Comparison of ENCODE assay signal across 16 cellular contexts in the genomic region with DNA sequence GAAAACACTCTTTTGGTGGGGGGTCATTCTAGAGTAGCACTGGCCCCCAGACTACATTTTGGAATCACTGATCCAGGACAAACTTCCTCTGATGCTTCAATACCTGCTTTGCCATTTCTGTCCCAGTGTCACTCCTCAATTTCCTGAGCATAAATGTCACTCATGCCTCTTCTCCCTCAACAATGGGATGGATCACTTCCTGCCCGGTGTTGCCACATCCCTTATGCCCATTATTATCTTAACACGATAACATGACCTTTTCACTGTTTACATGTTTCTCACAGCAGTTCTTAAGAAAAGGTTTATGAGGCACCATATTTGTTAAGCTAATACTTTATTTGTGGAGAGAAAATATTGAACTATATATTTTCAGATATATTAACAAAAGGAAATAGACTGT. TPM values are rescaled to one million over a fixed set of nuclear protein-coding genes. Genes with fewer than 3 reads are reported as not detected.
DNase-seq lines count a peak whose midpoint lies in the region; ATAC-seq lines count a peak whose summit lies in the region.
"Had no signal": no experiment of that assay in that cellular context is flagged by ENCODE, and none has a peak within 500 bp of the region (broad histone marks: within the 10 kb centered on the region; RNA-seq: fewer than 3 reads in every experiment).

No MANE protein-coding gene starts in this region.

- H3K9ac ChIP-seq in Karpas-422 (ENCODE audit: low read length): no peak overlapping the region

- H4K20me1 ChIP-seq in Karpas-422 (ENCODE audit: insufficient read depth, low read depth, low read length): no peaks in the 10 kb centered on the region

- H3K9me2 ChIP-seq in Karpas-422 (replicated peaks; ENCODE audit: insufficient read depth, low read length): no peaks in the 10 kb centered on the region

- H3K4me2 ChIP-seq in Karpas-422 (ENCODE audit: low read depth, low read length, poor library complexity, severe bottlenecking): no peak overlapping the region

- no peaks in the 10 kb centered on the region for H3K4me1 ChIP-seq in Karpas-422 (ENCODE audit: low read length)
- H3K4me1 ChIP-seq: HAP-1 had no signal

- no peak for ATAC-seq in HG03175 (IDR thresholded peaks at IDR 0.05; ENCODE audit: unreplicated experiment)
- ATAC-seq: CD8-positive, alpha-beta T cell had no signal

- no peaks in the 10 kb centered on the region for H3K9me3 ChIP-seq in Karpas-422 (ENCODE audit: low read length)
- H3K9me3 ChIP-seq: HAP-1 had no signal

- no peaks in the 10 kb centered on the region for H3K36me3 ChIP-seq in Karpas-422 (ENCODE audit: insufficient read depth, low read length)
- H3K36me3 ChIP-seq: HAP-1 had no signal

- no peak overlapping the region for H2AFZ ChIP-seq in Karpas-422 (ENCODE audit: low read length)

- H3K4me3 ChIP-seq in Karpas-422 (ENCODE audit: low read length): no peak overlapping the region
- H3K4me3 ChIP-seq: HAP-1 had no signal

- no peak overlapping the region for H3K27ac ChIP-seq in Karpas-422 (ENCODE audit: low read length)
- H3K27ac ChIP-seq: 22Rv1 had no signal

- peak; percentile 29 for DNase-seq in DMS153 (lab: John Stamatoyannopoulos, UW)
- DNase-seq in NCI-H2029 treated with DMSO at 0.1 percent for 48 hours (lab: John Stamatoyannopoulos, UW): peak; percentile 29
- DNase-seq in dermis blood vessel endothelial cell: peak; percentile 10
- peak; percentile 8 to 50 for DNase-seq in lung microvascular endothelial cell (ENCODE audit: low read depth in 2 of 2)
- no peak for DNase-seq in activated effector memory CD4-positive, alpha-beta T cell treated with Interleukin-2 at 50 U/mL for 16 hours
- no peak for DNase-seq in Karpas-422
- DNase-seq: CD8-positive, alpha-beta T cell; COR-L47; DMS79; KBM-7 had no signal

- no peaks in the 10 kb centered on the region for H3K27me3 ChIP-seq in Karpas-422 (ENCODE audit: low read length)

- H3K79me2 ChIP-seq in Karpas-422 (ENCODE audit: low read length): no peaks in the 10 kb centered on the region

RNA-seq across cellular contexts. Expression of a gene that starts 3.9 kb away (rescaled TPM):
- not detected in 2 replicates for total RNA-seq in dermis blood vessel endothelial cell
- total RNA-seq in lung microvascular endothelial cell: not detected in 2 replicates
- total RNA-seq in Karpas-422 (2014; rRNA removed; shearing (Covaris generic); ENCODE audit: low replicate concordance): not detected in 2 replicates
- total RNA-seq: A673; CD8-positive, alpha-beta T cell; G401; H1 had no signal

RNA-seq across cellular contexts. Expression of a gene that starts 26.2 kb away (rescaled TPM):
- 0.14 TPM in 1 of 2 replicates, not detected in the other for total RNA-seq in dermis blood vessel endothelial cell
- total RNA-seq in lung microvascular endothelial cell: not detected in 2 replicates
- total RNA-seq in Karpas-422 (2014; rRNA removed; shearing (Covaris generic); ENCODE audit: low replicate concordance): not detected in 2 replicates
- total RNA-seq: A673, G401, H1 had no signal

Comparison
In these comparisons a context has a peak if more than half of its experiments do, and no peak if none do; other contexts are left out.
1. DNase-seq: peak in DMS153 (single experiment), NCI-H2029 treated with DMSO at 0.1 percent for 48 hours (single experiment), dermis blood vessel endothelial cell (single experiment) and lung microvascular endothelial cell (2 of 2); none in activated effector memory CD4-positive, alpha-beta T cell treated with Interleukin-2 at 50 U/mL for 16 hours (single experiment) and Karpas-422 (single experiment).